ENCODE assay signal across 1 cellular context in the genomic region with DNA sequence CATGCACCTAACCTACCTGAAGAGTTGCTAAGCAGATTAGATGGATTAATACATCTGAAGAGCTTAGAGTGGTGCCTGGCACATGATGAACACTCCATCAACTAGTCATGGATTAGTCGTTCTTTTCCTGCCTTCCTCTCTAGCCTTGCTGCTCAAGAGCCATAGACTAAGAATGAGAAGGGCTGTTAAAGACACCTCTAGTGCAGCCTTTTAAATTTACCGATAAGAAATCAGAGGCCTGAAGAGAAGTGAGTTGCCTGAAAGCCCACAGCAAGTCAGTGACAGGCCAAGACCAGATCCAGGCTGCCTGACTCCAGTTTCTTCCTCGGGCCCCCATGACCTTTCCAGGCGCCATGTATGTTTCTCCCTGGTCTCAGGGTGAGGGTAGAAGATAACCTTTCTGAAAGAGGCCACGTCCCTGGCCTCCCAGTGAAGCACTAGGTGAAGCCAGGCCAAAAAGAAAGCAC.
TF ChIP-seq lines count a peak whose summit lies in the region.

No MANE protein-coding gene starts in this region.

TF ChIP-seq in K562, 482 proteins besides CTCF, POLR2A, EP300 and RAD21:
- TF ChIP-seq, protein P1, sequence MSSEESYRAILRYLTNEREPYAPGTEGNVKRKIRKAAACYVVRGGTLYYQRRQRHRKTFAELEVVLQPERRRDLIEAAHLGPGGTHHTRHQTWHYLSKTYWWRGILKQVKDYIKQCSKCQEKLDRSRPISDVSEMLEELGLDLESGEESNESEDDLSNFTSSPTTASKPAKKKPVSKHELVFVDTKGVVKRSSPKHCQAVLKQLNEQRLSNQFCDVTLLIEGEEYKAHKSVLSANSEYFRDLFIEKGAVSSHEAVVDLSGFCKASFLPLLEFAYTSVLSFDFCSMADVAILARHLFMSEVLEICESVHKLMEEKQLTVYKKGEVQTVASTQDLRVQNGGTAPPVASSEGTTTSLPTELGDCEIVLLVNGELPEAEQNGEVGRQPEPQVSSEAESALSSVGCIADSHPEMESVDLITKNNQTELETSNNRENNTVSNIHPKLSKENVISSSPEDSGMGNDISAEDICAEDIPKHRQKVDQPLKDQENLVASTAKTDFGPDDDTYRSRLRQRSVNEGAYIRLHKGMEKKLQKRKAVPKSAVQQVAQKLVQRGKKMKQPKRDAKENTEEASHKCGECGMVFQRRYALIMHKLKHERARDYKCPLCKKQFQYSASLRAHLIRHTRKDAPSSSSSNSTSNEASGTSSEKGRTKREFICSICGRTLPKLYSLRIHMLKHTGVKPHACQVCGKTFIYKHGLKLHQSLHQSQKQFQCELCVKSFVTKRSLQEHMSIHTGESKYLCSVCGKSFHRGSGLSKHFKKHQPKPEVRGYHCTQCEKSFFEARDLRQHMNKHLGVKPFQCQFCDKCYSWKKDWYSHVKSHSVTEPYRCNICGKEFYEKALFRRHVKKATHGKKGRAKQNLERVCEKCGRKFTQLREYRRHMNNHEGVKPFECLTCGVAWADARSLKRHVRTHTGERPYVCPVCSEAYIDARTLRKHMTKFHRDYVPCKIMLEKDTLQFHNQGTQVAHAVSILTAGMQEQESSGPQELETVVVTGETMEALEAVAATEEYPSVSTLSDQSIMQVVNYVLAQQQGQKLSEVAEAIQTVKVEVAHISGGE (CRISPR knock-in tag; IDR thresholded peaks at IDR 0.05), result 0 out of 6 replicates have a peak, but pooled peaks of 1 of the 3 experiments have one; percentile 38
- TF ChIP-seq ZFP36 (IDR thresholded peaks at IDR 0.05; ENCODE audit: low read depth, low read length, partially characterized antibody) (peak; percentile 29), LEF1 (IDR thresholded peaks at IDR 0.05) (peak; percentile 26; the same call in 1 of the 2 replicates), KLF16 (IDR thresholded peaks at IDR 0.05) (peak; percentile 92), NR2C1 (IDR thresholded peaks at IDR 0.05) (peak; percentile 36; the same call in 1 of the 2 replicates), NR2C1 (tag; IDR thresholded peaks at IDR 0.05) (peak; percentile 57; the same call in 1 of the 2 replicates), ETV6 (IDR thresholded peaks at IDR 0.05; ENCODE audit: borderline replicate concordance in 1 of 2, low read depth in 2 of 2, low read length in 1 of 2) (no peak), ETV6 (CRISPR knock-in tag; IDR thresholded peaks at IDR 0.05; ENCODE audit: borderline replicate concordance) (no peak), NFIX (CRISPR knock-in tag; IDR thresholded peaks at IDR 0.05; ENCODE audit: low read depth) (no peak), RBBP5 (IDR thresholded peaks at IDR 0.05; ENCODE audit: borderline replicate concordance, insufficient read depth, low read length, poor library complexity, severe bottlenecking) (no peak), NR2C2 (CRISPR knock-in tag; IDR thresholded peaks at IDR 0.05) (no peak), NR2C2 (tag; IDR thresholded peaks at IDR 0.05) (0 out of 2 replicates have a peak, but pooled peaks have one; percentile 23)
- TF ChIP-seq, protein P2, sequence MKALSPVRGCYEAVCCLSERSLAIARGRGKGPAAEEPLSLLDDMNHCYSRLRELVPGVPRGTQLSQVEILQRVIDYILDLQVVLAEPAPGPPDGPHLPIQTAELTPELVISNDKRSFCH (CRISPR knock-in tag; IDR thresholded peaks at IDR 0.05), result no peak
- TF ChIP-seq, protein P2 (tag; IDR thresholded peaks at IDR 0.05), result peak; percentile 80
- TF ChIP-seq, protein P3, sequence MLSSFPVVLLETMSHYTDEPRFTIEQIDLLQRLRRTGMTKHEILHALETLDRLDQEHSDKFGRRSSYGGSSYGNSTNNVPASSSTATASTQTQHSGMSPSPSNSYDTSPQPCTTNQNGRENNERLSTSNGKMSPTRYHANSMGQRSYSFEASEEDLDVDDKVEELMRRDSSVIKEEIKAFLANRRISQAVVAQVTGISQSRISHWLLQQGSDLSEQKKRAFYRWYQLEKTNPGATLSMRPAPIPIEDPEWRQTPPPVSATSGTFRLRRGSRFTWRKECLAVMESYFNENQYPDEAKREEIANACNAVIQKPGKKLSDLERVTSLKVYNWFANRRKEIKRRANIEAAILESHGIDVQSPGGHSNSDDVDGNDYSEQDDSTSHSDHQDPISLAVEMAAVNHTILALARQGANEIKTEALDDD (IDR thresholded peaks at IDR 0.05), result 0 out of 2 replicates have a peak, but pooled peaks have one; percentile 42
